ENCODE assay signal across 1 cellular context in the genomic region with DNA sequence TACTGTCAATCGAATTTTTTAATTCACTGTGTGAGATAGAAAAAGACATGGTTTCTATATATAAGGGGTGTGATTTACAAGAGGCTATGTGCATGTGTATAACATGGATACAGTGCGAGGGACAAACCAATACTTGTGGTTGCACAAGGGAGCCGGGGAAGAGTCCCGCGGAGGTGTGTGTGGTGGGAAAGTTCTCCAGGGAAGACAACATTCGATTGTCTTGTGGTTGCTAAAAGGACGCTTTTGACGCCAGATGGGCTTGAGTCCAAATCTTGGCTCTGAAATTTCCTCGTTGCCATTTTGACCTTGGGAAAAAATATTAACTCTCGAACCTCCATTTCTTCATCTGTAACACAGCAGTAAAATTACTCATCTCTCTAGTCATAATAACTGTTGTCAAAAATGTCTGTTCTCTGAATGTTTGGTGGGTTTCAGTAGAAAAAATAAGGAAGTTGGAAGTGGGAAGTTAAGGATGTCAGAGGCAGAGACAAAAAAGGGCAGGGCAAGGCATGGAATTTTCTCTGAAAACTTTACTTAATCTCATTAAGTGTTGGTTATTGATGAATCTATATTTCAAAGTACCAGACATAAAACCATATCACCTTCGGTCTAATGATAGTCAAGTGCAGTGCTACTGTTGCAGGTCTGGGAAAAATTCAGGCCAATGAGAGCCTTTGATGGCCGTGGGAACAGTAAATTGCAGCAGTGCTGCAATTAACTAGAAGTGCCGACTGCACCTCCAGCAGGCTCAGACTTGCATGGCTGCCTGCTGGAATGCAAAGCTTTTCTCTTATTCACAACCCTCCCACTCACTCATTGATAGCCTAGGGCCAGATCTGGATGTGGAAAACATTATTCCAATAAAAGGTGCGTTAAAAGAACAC.
TF ChIP-seq lines count a peak whose summit lies in the region.

No MANE protein-coding gene starts in this region.

TF ChIP-seq in GM23338, 12 proteins besides CTCF, POLR2A, EP300 and RAD21:
- TF ChIP-seq CREB1 (CRISPR knock-in tag; IDR thresholded peaks at IDR 0.05; ENCODE audit: low read depth) = no peak
- TF ChIP-seq, protein P1, sequence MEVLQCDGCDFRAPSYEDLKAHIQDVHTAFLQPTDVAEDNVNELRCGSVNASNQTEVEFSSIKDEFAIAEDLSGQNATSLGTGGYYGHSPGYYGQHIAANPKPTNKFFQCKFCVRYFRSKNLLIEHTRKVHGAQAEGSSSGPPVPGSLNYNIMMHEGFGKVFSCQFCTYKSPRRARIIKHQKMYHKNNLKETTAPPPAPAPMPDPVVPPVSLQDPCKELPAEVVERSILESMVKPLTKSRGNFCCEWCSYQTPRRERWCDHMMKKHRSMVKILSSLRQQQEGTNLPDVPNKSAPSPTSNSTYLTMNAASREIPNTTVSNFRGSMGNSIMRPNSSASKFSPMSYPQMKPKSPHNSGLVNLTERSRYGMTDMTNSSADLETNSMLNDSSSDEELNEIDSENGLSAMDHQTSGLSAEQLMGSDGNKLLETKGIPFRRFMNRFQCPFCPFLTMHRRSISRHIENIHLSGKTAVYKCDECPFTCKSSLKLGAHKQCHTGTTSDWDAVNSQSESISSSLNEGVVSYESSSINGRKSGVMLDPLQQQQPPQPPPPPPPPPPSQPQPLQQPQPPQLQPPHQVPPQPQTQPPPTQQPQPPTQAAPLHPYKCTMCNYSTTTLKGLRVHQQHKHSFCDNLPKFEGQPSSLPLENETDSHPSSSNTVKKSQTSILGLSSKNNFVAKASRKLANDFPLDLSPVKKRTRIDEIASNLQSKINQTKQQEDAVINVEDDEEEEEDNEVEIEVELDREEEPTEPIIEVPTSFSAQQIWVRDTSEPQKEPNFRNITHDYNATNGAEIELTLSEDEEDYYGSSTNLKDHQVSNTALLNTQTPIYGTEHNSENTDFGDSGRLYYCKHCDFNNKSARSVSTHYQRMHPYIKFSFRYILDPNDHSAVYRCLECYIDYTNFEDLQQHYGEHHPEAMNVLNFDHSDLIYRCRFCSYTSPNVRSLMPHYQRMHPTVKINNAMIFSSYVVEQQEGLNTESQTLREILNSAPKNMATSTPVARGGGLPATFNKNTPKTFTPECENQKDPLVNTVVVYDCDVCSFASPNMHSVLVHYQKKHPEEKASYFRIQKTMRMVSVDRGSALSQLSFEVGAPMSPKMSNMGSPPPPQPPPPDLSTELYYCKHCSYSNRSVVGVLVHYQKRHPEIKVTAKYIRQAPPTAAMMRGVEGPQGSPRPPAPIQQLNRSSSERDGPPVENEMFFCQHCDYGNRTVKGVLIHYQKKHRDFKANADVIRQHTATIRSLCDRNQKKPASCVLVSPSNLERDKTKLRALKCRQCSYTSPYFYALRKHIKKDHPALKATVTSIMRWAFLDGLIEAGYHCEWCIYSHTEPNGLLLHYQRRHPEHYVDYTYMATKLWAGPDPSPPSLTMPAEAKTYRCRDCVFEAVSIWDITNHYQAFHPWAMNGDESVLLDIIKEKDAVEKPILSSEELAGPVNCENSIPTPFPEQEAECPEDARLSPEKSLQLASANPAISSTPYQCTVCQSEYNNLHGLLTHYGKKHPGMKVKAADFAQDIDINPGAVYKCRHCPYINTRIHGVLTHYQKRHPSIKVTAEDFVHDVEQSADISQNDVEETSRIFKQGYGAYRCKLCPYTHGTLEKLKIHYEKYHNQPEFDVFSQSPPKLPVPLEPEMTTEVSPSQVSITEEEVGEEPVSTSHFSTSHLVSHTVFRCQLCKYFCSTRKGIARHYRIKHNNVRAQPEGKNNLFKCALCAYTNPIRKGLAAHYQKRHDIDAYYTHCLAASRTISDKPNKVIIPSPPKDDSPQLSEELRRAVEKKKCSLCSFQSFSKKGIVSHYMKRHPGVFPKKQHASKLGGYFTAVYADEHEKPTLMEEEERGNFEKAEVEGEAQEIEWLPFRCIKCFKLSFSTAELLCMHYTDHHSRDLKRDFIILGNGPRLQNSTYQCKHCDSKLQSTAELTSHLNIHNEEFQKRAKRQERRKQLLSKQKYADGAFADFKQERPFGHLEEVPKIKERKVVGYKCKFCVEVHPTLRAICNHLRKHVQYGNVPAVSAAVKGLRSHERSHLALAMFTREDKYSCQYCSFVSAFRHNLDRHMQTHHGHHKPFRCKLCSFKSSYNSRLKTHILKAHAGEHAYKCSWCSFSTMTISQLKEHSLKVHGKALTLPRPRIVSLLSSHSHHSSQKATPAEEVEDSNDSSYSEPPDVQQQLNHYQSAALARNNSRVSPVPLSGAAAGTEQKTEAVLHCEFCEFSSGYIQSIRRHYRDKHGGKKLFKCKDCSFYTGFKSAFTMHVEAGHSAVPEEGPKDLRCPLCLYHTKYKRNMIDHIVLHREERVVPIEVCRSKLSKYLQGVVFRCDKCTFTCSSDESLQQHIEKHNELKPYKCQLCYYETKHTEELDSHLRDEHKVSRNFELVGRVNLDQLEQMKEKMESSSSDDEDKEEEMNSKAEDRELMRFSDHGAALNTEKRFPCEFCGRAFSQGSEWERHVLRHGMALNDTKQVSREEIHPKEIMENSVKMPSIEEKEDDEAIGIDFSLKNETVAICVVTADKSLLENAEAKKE (CRISPR knock-in tag; IDR thresholded peaks at IDR 0.05) = no peak
- TF ChIP-seq NANOG (IDR thresholded peaks at IDR 0.05; ENCODE audit: borderline replicate concordance) = no peak; the same call in 1 of the 2 replicates
- TF ChIP-seq POLR2AphosphoS5 (IDR thresholded peaks at IDR 0.05; ENCODE audit: low read depth) = no peak
- TF ChIP-seq EZH2phosphoT487 (IDR thresholded peaks at IDR 0.05; ENCODE audit: unreplicated experiment) = no peak
- no peak for TF ChIP-seq ZNF114 (CRISPR knock-in tag; IDR thresholded peaks at IDR 0.05)
- no peak for TF ChIP-seq EZH2 (IDR thresholded peaks at IDR 0.05; ENCODE audit: low read depth, unreplicated experiment)
- TF ChIP-seq ZNF331 (CRISPR knock-in tag; IDR thresholded peaks at IDR 0.05; ENCODE audit: low read depth) = no peak
- TF ChIP-seq, protein P2, sequence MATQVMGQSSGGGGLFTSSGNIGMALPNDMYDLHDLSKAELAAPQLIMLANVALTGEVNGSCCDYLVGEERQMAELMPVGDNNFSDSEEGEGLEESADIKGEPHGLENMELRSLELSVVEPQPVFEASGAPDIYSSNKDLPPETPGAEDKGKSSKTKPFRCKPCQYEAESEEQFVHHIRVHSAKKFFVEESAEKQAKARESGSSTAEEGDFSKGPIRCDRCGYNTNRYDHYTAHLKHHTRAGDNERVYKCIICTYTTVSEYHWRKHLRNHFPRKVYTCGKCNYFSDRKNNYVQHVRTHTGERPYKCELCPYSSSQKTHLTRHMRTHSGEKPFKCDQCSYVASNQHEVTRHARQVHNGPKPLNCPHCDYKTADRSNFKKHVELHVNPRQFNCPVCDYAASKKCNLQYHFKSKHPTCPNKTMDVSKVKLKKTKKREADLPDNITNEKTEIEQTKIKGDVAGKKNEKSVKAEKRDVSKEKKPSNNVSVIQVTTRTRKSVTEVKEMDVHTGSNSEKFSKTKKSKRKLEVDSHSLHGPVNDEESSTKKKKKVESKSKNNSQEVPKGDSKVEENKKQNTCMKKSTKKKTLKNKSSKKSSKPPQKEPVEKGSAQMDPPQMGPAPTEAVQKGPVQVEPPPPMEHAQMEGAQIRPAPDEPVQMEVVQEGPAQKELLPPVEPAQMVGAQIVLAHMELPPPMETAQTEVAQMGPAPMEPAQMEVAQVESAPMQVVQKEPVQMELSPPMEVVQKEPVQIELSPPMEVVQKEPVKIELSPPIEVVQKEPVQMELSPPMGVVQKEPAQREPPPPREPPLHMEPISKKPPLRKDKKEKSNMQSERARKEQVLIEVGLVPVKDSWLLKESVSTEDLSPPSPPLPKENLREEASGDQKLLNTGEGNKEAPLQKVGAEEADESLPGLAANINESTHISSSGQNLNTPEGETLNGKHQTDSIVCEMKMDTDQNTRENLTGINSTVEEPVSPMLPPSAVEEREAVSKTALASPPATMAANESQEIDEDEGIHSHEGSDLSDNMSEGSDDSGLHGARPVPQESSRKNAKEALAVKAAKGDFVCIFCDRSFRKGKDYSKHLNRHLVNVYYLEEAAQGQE (IDR thresholded peaks at IDR 0.05; ENCODE audit: unreplicated experiment) = no peak
- TF ChIP-seq JUNB (IDR thresholded peaks at IDR 0.05; ENCODE audit: unreplicated experiment) = no peak
- TF ChIP-seq, protein P3, sequence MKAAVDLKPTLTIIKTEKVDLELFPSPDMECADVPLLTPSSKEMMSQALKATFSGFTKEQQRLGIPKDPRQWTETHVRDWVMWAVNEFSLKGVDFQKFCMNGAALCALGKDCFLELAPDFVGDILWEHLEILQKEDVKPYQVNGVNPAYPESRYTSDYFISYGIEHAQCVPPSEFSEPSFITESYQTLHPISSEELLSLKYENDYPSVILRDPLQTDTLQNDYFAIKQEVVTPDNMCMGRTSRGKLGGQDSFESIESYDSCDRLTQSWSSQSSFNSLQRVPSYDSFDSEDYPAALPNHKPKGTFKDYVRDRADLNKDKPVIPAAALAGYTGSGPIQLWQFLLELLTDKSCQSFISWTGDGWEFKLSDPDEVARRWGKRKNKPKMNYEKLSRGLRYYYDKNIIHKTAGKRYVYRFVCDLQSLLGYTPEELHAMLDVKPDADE (IDR thresholded peaks at IDR 0.05) = no peak
- TF ChIP-seq STAT1 (IDR thresholded peaks at IDR 0.05; ENCODE audit: unreplicated experiment) = no peak
TF ChIP-seq in GM23338: peak in this region for 0.
